In genomic region chr4:175787948-175788347, GRCh38 we compare ENCODE assay signal across 23 cellular contexts. TPM values are rescaled to one million over a fixed set of nuclear protein-coding genes. Genes with fewer than 3 reads are reported as not detected.
DNase-seq lines count a peak whose midpoint lies in the region; ATAC-seq and TF ChIP-seq lines count a peak whose summit lies in the region.
"Had no signal": no experiment of that assay in that cellular context is flagged by ENCODE, and none has a peak within 500 bp of the region (broad histone marks: within the 10 kb centered on the region; RNA-seq: fewer than 3 reads in every experiment).

No MANE protein-coding gene starts in this region.

- H3K4me3 Mint-ChIP-seq in GM23338, result no peak overlapping the region
- H3K4me3 Mint-ChIP-seq in brain, result peak overlapping the region; percentile 11 to 81 (median 69)
- no peak overlapping the region for H3K4me3 Mint-ChIP-seq in glutamatergic neuron (ENCODE audit: unreplicated experiment)
- H3K4me3 Mint-ChIP-seq in activated CD4-positive, alpha-beta memory T cell treated with anti-CD3 and anti-CD28 coated beads for 36 hours, result no peak overlapping the region

- H3K27ac Mint-ChIP-seq in GM23338 (no peak overlapping the region), brain (peak overlapping the region; percentile 43 to 97 (median 91)), glutamatergic neuron (ENCODE audit: unreplicated experiment) (peak overlapping the region; percentile 62)
- H3K27ac Mint-ChIP-seq in activated CD4-positive, alpha-beta memory T cell treated with anti-CD3 and anti-CD28 coated beads for 36 hours, result no peak overlapping the region
- H3K27ac Mint-ChIP-seq: CD4-positive, CD25-positive, alpha-beta regulatory T cell had no signal

- H3K36me3 ChIP-seq in GM23338 (ENCODE audit: insufficient read depth) (no peaks in the 10 kb centered on the region), WERI-Rb-1 (no peaks in the 10 kb centered on the region)
- H3K36me3 ChIP-seq: BLaER1, SJCRH30 had no signal

- peaks cover 32% of the 10 kb centered on the region for H3K4me1 ChIP-seq in GM23338 (ENCODE audit: insufficient read depth)
- H3K4me1 ChIP-seq: BLaER1, SJCRH30 had no signal

- H3F3A ChIP-seq in GM23338 (replicated peaks; ENCODE audit: low read depth), result no peaks in the 10 kb centered on the region

- H3K27me3 ChIP-seq in GM23338 (ENCODE audit: insufficient read depth) (no peaks in the 10 kb centered on the region), WERI-Rb-1 (ENCODE audit: insufficient read depth, low read depth, severe bottlenecking) (no peaks in the 10 kb centered on the region)
- H3K27me3 ChIP-seq: BLaER1, SJCRH30 had no signal

- intact Hi-C loops in activated CD4-positive, alpha-beta memory T cell treated with anti-CD3 and anti-CD28 coated beads for 36 hours (cut with micrococcal nuclease), result no loop called here

- peak overlapping the region; percentile 25 for H3K4me2 ChIP-seq in GM23338
- H3K4me2 ChIP-seq: BLaER1 had no signal

- H3K4me1 Mint-ChIP-seq in GM23338, result peaks cover 35% of the 10 kb centered on the region
- H3K4me1 Mint-ChIP-seq in brain, result peaks cover 81% of the 10 kb centered on the region
- H3K4me1 Mint-ChIP-seq in glutamatergic neuron (ENCODE audit: low read depth, unreplicated experiment), result peaks cover 27% of the 10 kb centered on the region
- no peaks in the 10 kb centered on the region for H3K4me1 Mint-ChIP-seq in activated CD4-positive, alpha-beta memory T cell treated with anti-CD3 and anti-CD28 coated beads for 36 hours (ENCODE audit: low read depth)
- H3K4me1 Mint-ChIP-seq: CD4-positive, CD25-positive, alpha-beta regulatory T cell had no signal

- H3K79me2 ChIP-seq in GM23338 (replicated peaks; ENCODE audit: insufficient read depth), result no peaks in the 10 kb centered on the region

- no peak for TF ChIP-seq CTCF in GM23338 (conservative IDR thresholded peaks at IDR 0.05; ENCODE audit: low read depth in 2 of 2)
- TF ChIP-seq CTCF in brain (conservative IDR thresholded peaks at IDR 0.05), result no peak
- no peak for TF ChIP-seq CTCF in glutamatergic neuron (IDR thresholded peaks at IDR 0.05; ENCODE audit: partially characterized antibody, unreplicated experiment)
- TF ChIP-seq CTCF in WERI-Rb-1 (IDR thresholded peaks at IDR 0.05; ENCODE audit: low read depth, low read length), result no peak

- DNase-seq in GM23338 (ENCODE audit: low spot score) (no peak), NCI-H69 (lab: John Stamatoyannopoulos, UW) (peak; percentile 66), glutamatergic neuron (no peak), WERI-Rb-1 (no peak), MV-4-11 (lab: John Stamatoyannopoulos, UW) (no peak)
- DNase-seq in activated CD4-positive, alpha-beta memory T cell treated with anti-CD3 and anti-CD28 coated beads for 36 hours, result no peak
- DNase-seq: CD4-positive, CD25-positive, alpha-beta regulatory T cell; DMS153; DND-41; NCI-H1092; NCI-H1436 treated with DMSO at 0.1 percent for 48 hours; NCI-H187 treated with DMSO at 0.1 percent for 48 hours; NCI-H2107; NCI-H524; PC-3; SJCRH30 had no signal

- no peaks in the 10 kb centered on the region for H3K9me3 Mint-ChIP-seq in GM23338
- H3K9me3 Mint-ChIP-seq in brain, result peaks cover 0 to 3% (median 0%) of the 10 kb centered on the region in 5 experiments
- peaks cover 1% of the 10 kb centered on the region for H3K9me3 Mint-ChIP-seq in glutamatergic neuron (ENCODE audit: unreplicated experiment)
- H3K9me3 Mint-ChIP-seq in activated CD4-positive, alpha-beta memory T cell treated with anti-CD3 and anti-CD28 coated beads for 36 hours, result no peaks in the 10 kb centered on the region

- CTCF ChIA-PET in activated CD4-positive, alpha-beta memory T cell treated with anti-CD3 and anti-CD28 coated beads for 36 hours (lab: Charles Lee), result interaction anchor here (0.7 kb wide), 1 partner anchor 137 kb away, joined by 3 read pairs; no protein-coding TSS in a partner anchor

- H3K9me2 ChIP-seq in GM23338 (ENCODE audit: insufficient read depth), result no peaks in the 10 kb centered on the region

- H3K27ac ChIP-seq in GM23338 (ENCODE audit: low read depth) (no peak overlapping the region), WERI-Rb-1 (no peak overlapping the region)
- H3K27ac ChIP-seq: BLaER1, SJCRH30 had no signal

- H3K27me3 Mint-ChIP-seq in GM23338 (ENCODE audit: insufficient read depth, low read depth, poor library complexity) (no peaks in the 10 kb centered on the region), brain (peaks cover 7% of the 10 kb centered on the region), glutamatergic neuron (ENCODE audit: unreplicated experiment) (peaks cover 5% of the 10 kb centered on the region)
- no peaks in the 10 kb centered on the region for H3K27me3 Mint-ChIP-seq in activated CD4-positive, alpha-beta memory T cell treated with anti-CD3 and anti-CD28 coated beads for 36 hours
- H3K27me3 Mint-ChIP-seq: CD4-positive, CD25-positive, alpha-beta regulatory T cell had no signal

- H4K20me1 ChIP-seq in GM23338 (replicated peaks; ENCODE audit: insufficient read depth), result no peaks in the 10 kb centered on the region
- H4K20me1 ChIP-seq: BLaER1 had no signal

- no peaks in the 10 kb centered on the region for H3K36me3 Mint-ChIP-seq in GM23338 (ENCODE audit: low read depth)
- H3K36me3 Mint-ChIP-seq in brain, result peaks cover 16% of the 10 kb centered on the region
- H3K36me3 Mint-ChIP-seq in glutamatergic neuron (ENCODE audit: unreplicated experiment), result no peaks in the 10 kb centered on the region
- no peaks in the 10 kb centered on the region for H3K36me3 Mint-ChIP-seq in activated CD4-positive, alpha-beta memory T cell treated with anti-CD3 and anti-CD28 coated beads for 36 hours
- H3K36me3 Mint-ChIP-seq: CD4-positive, CD25-positive, alpha-beta regulatory T cell had no signal

- H2AFZ ChIP-seq in GM23338, result no peak overlapping the region; the same call in 1 of the 2 replicates

- ATAC-seq in GM23338, result no peak
- no peak for ATAC-seq in GM21717 (IDR thresholded peaks at IDR 0.05; ENCODE audit: unreplicated experiment)
- ATAC-seq: PC-3, Right ventricle myocardium inferior, SK-N-SH treated with all-trans-retinoic acid at 6 μM for 48 hours had no signal

- POLR2A ChIA-PET in activated CD4-positive, alpha-beta memory T cell treated with anti-CD3 and anti-CD28 coated beads for 36 hours (lab: Charles Lee), result no interaction called here

- no peaks in the 10 kb centered on the region for H3K9me3 ChIP-seq in WERI-Rb-1 (ENCODE audit: severe bottlenecking)
- H3K9me3 ChIP-seq: BLaER1, SJCRH30 had no signal

- H3K4me3 ChIP-seq in GM23338 (no peak overlapping the region), WERI-Rb-1 (ENCODE audit: low read depth, low read length) (no peak overlapping the region)
- H3K4me3 ChIP-seq: BLaER1, SJCRH30 had no signal

TF ChIP-seq in GM23338, 12 proteins besides CTCF, POLR2A, EP300 and RAD21:
- TF ChIP-seq STAT1 (IDR thresholded peaks at IDR 0.05; ENCODE audit: unreplicated experiment) (no peak), NANOG (IDR thresholded peaks at IDR 0.05; ENCODE audit: borderline replicate concordance) (no peak), JUNB (IDR thresholded peaks at IDR 0.05; ENCODE audit: unreplicated experiment) (no peak), REST (IDR thresholded peaks at IDR 0.05; ENCODE audit: unreplicated experiment) (no peak), ZNF114 (CRISPR knock-in tag; IDR thresholded peaks at IDR 0.05) (no peak), ETS1 (IDR thresholded peaks at IDR 0.05) (no peak), POLR2AphosphoS5 (IDR thresholded peaks at IDR 0.05; ENCODE audit: low read depth) (no peak), EZH2 (IDR thresholded peaks at IDR 0.05; ENCODE audit: low read depth, unreplicated experiment) (no peak)

RNA-seq across cellular contexts. Expression of gene GPM6A, which starts 24.1 kb away (rescaled TPM):
- 1.8 and 2.3 TPM in 2 replicates for total RNA-seq in GM23338 (2014; rRNA removed; shearing (Covaris generic))
- polyA plus RNA-seq in GM23338 (2016; fragmentation: Nextera tagmentation; extraction: Ambion mirVana) (1.1 and 1.4 TPM in 2 replicates), brain (ENCODE audit: insufficient read depth, low read depth, low replicate concordance) (145 TPM)
- total RNA-seq in glutamatergic neuron (ENCODE audit: unreplicated experiment), result 97.4 TPM
- total RNA-seq in activated CD4-positive, alpha-beta memory T cell treated with anti-CD3 and anti-CD28 coated beads for 36 hours, result not detected
- total RNA-seq: CD4-positive, CD25-positive, alpha-beta regulatory T cell; HT-29; PC-3; SJCRH30 had no signal
- polyA plus RNA-seq: AG04450; CD4-positive, CD25-positive, alpha-beta regulatory T cell had no signal

Comparison
In these comparisons a context has a peak if more than half of its experiments do, and no peak if none do; other contexts are left out.
1. H3K27ac Mint-ChIP-seq: peak in brain (5 of 5) and glutamatergic neuron (single experiment); none in GM23338 (single experiment) and activated CD4-positive, alpha-beta memory T cell treated with anti-CD3 and anti-CD28 coated beads for 36 hours (single experiment).
2. H3K4me3 Mint-ChIP-seq: peak in brain (5 of 5); none in GM23338 (single experiment), glutamatergic neuron (single experiment) and activated CD4-positive, alpha-beta memory T cell treated with anti-CD3 and anti-CD28 coated beads for 36 hours (single experiment).
3. RNA of gene GPM6A, which starts 24.1 kb away (total RNA-seq): 97.4 TPM in glutamatergic neuron (single experiment); 1.8 to 2.3 TPM in GM23338 and not detected in activated CD4-positive, alpha-beta memory T cell treated with anti-CD3 and anti-CD28 coated beads for 36 hours; every median in the first group is over 10 times any median in the second.